In the genomic region with DNA sequence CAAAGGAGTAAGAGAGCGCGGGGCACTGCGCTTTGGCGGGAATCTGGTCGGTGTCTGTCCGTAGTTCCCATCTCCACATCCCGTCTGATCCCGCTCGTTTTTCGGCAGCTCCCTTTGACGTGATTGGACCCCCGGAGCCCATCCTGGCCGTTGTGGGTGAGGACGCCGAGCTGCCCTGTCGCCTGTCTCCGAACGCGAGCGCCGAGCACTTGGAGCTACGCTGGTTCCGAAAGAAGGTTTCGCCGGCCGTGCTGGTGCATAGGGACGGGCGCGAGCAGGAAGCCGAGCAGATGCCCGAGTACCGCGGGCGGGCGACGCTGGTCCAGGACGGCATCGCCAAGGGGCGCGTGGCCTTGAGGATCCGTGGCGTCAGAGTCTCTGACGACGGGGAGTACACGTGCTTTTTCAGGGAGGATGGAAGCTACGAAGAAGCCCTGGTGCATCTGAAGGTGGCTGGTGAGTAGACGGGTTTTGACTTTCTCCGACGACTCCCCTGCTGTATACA, we compare ENCODE assay signal across 8 cellular contexts. TPM values are rescaled to one million over a fixed set of nuclear protein-coding genes. Genes with fewer than 3 reads are reported as not detected.
DNase-seq lines count a peak whose midpoint lies in the region; ATAC-seq and TF ChIP-seq lines count a peak whose summit lies in the region.

No MANE protein-coding gene starts in this region.

- H3K27ac Mint-ChIP-seq in T-helper 17 cell: peak overlapping the region; percentile 74

- H3K4me1 Mint-ChIP-seq in T-helper 17 cell: peaks cover 17% of the 10 kb centered on the region

- intact Hi-C loops in lower leg skin (cut with DNase I; ENCODE audit: low total_unique reads): no loop called here

- ATAC-seq in T-helper 17 cell (peak; percentile 75), HG02678 (IDR thresholded peaks at IDR 0.05; ENCODE audit: unreplicated experiment) (no peak)

- H3K4me3 Mint-ChIP-seq in T-helper 17 cell: peak overlapping the region; percentile 79

- DNase-seq in GM12864 (ENCODE audit: low read depth): no peak
- DNase-seq in T-helper 17 cell: peak; percentile 9 to 22 (median 13)
- DNase-seq in central memory CD4-positive, alpha-beta T cell: peak; percentile 21
- peak; percentile 18 to 88 for DNase-seq in lower leg skin (ENCODE audit: low spot score in 2 of 2)
- DNase-seq in stimulated activated CD8-positive, alpha-beta memory T cell treated with anti-CD3 and anti-CD28 coated beads, Interleukin-2, amount 100 ng/mL, for 48 hours (ENCODE audit: low read depth in 2 of 2): peak; percentile 7 to 15
- no peak for DNase-seq in MV-4-11 (lab: John Stamatoyannopoulos, UW)
- DNase-seq in amniotic stem cell (lab: John Stamatoyannopoulos, UW): no peak

- TF ChIP-seq CTCF in GM12864 (IDR thresholded peaks at IDR 0.05; ENCODE audit: low read depth, low read length, missing control alignments) (no peak), lower leg skin (IDR thresholded peaks at IDR 0.05) (no peak)

- H3K4me3 ChIP-seq in GM12864 (ENCODE audit: low read depth, low read length) (peak overlapping the region; percentile 49), lower leg skin (ENCODE audit: low read depth, poor library complexity, severe bottlenecking) (no peak overlapping the region)

- H3K36me3 Mint-ChIP-seq in T-helper 17 cell (ENCODE audit: low read depth): peaks cover 5% of the 10 kb centered on the region

- peaks cover 35% of the 10 kb centered on the region for H3K27me3 Mint-ChIP-seq in T-helper 17 cell

- 12 to 15% methylated on average over 37 to 39 of the region's 49 CpGs for WGBS in lower leg skin, 2 donors

- H3K9me3 ChIP-seq in T-helper 17 cell (ENCODE audit: control insufficient read depth, low read length, poor library complexity, severe bottlenecking): no peaks in the 10 kb centered on the region

- no peak for TF ChIP-seq POLR2A in lower leg skin (IDR thresholded peaks at IDR 0.05)

RNA-seq across cellular contexts. Expression of gene BTN1A1, which starts 1.4 kb away (rescaled TPM):
- total RNA-seq in T-helper 17 cell (under 1 TPM in 1 of 2 donors, not detected in 1; 0.10 TPM), lower leg skin (not detected)

RNA-seq across cellular contexts. Expression of gene HMGN4, which starts 36.6 kb away (rescaled TPM):
- 10 to 100 TPM; 54.7 to 60.1 TPM for total RNA-seq in T-helper 17 cell
- total RNA-seq in lower leg skin: 10 to 100 TPM; 27.1 to 43.0 (median 39.2) TPM

RNA-seq across cellular contexts. Expression of gene BTN2A1, which starts 43.8 kb away (rescaled TPM):
- total RNA-seq in T-helper 17 cell (10 to 100 TPM; 25.9 to 27.9 TPM), lower leg skin (10 to 100 TPM in 3 of 4 donors, 1 to 10 TPM in 1; 9.9 to 16.4 (median 12.0) TPM)

Comparison
In these comparisons a context has a peak if more than half of its experiments do, and no peak if none do; other contexts are left out.
1. DNase-seq: peak in T-helper 17 cell (3 of 3), central memory CD4-positive, alpha-beta T cell (single experiment), lower leg skin (2 of 2) and stimulated activated CD8-positive, alpha-beta memory T cell treated with anti-CD3 and anti-CD28 coated beads, Interleukin-2, amount 100 ng/mL, for 48 hours (2 of 2); none in GM12864 (single experiment), MV-4-11 (single experiment) and amniotic stem cell (single experiment).